19 cellular contexts compared by ENCODE assay signal in the genomic region with DNA sequence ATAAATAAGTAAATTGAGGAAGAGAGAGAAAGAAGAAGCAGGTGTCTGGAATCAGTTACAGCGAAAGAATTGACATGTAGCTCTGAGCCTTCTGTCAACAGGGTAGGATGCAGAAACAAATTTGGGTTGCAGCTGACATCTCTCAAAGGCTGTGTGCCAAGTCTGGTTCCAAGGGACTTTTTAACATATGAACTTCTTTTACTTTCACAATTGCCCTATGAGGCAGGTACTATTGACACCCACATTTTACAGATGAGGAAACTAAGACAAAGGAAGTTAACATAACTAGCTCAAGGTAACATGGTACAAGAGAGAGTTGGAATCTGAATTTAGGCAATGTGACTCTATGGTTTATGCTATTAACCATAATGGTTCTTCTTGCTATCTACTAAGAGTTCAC.
"Had no signal": no experiment of that assay in that cellular context is flagged by ENCODE, and none has a peak within 500 bp of the region (broad histone marks: within the 10 kb centered on the region; RNA-seq: fewer than 3 reads in every experiment).

No MANE protein-coding gene starts in this region.

- FAIRE-seq: bronchial epithelial cell had no signal

- DNase-seq: activated CD4-positive, alpha-beta T cell treated with anti-CD3 and anti-CD28 coated beads for 36 hours; activated CD4-positive, CD25-positive, alpha-beta regulatory T cell; activated CD8-positive, alpha-beta memory T cell treated with anti-CD3 and anti-CD28 coated beads, Interleukin-2, amount 10 ng/mL, durations not matched to agents 7 days and 5 days; activated CD8-positive, alpha-beta T cell treated with anti-CD3 and anti-CD28 coated beads, Interleukin-2, amount 10 ng/mL, durations not matched to agents 7 days and 5 days; activated T-cell treated with anti-CD3 and anti-CD28 coated beads, Interleukin-2, amount 50 U/mL, for 48 hours; anterior cingulate cortex; foreskin keratinocyte; heart left ventricle; hypothalamus; immature natural killer cell; midbrain; naive thymus-derived CD4-positive, alpha-beta T cell; ovary; stimulated activated CD4-positive, alpha-beta T cell treated with anti-CD3 and anti-CD28 coated beads, Interleukin-12 subunit alpha, Interleukin-12 subunit beta, amount 100 ng/mL, for 4 hours; stimulated activated CD4-positive, alpha-beta T cell treated with anti-CD3 and anti-CD28 coated beads, Interleukin-4, amount 100 ng/mL, for 1 hour; uterus had no signal

- ATAC-seq: activated CD4-positive, alpha-beta T cell treated with anti-CD3 and anti-CD28 coated beads for 36 hours; activated CD8-positive, alpha-beta memory T cell treated with anti-CD3 and anti-CD28 coated beads, Interleukin-2, amount 10 ng/mL, durations not matched to agents 7 days and 5 days; activated CD8-positive, alpha-beta T cell treated with anti-CD3 and anti-CD28 coated beads, Interleukin-2, amount 10 ng/mL, durations not matched to agents 7 days and 5 days; foreskin keratinocyte; heart left ventricle; naive thymus-derived CD4-positive, alpha-beta T cell; sciatic nerve; stimulated activated effector memory CD8-positive, alpha-beta T cell treated with anti-CD3 and anti-CD28 coated beads, Interleukin-12 subunit alpha, Interleukin-12 subunit beta, amount 100 ng/mL, for 72 hours had no signal
